In genomic region chr11:66012946-66013761, GRCh38 we compare ENCODE assay signal across 1 cellular context.
TF ChIP-seq lines count a peak whose summit lies in the region.

No MANE protein-coding gene starts in this region.

TF ChIP-seq in K562, 482 proteins besides CTCF, POLR2A, EP300 and RAD21 (continued from another document and continues in another):
- TF ChIP-seq RERE (CRISPR knock-in tag; IDR thresholded peaks at IDR 0.05; ENCODE audit: borderline replicate concordance): no peak
- no peak for TF ChIP-seq NR2F6 (CRISPR knock-in tag; IDR thresholded peaks at IDR 0.05)
- TF ChIP-seq ZNF639 (CRISPR knock-in tag; conservative IDR thresholded peaks at IDR 0.05 in 1 of 2, IDR thresholded peaks at IDR 0.05 in 1 of 2): no peak
- no peak for TF ChIP-seq CBFB (CRISPR knock-in tag; IDR thresholded peaks at IDR 0.05)
- no peak for TF ChIP-seq TSHZ1 (CRISPR knock-in tag; IDR thresholded peaks at IDR 0.05)
- no peak for TF ChIP-seq ZNF436 (CRISPR knock-in tag; IDR thresholded peaks at IDR 0.05)
- no peak for TF ChIP-seq PHB (CRISPR knock-in tag; IDR thresholded peaks at IDR 0.05)
- TF ChIP-seq PBX2 (CRISPR knock-in tag; IDR thresholded peaks at IDR 0.05; ENCODE audit: low read depth): no peak
- TF ChIP-seq PBX2 (tag; conservative IDR thresholded peaks at IDR 0.05; ENCODE audit: low read depth): no peak
- no peak for TF ChIP-seq ZBTB33 (CRISPR knock-in tag; IDR thresholded peaks at IDR 0.05)
- no peak for TF ChIP-seq KLF13 (tag; IDR thresholded peaks at IDR 0.05; ENCODE audit: borderline replicate concordance, low read depth)
- TF ChIP-seq HMG20B (CRISPR knock-in tag; IDR thresholded peaks at IDR 0.05): no peak
- no peak for TF ChIP-seq HNRNPH1 (optimal IDR thresholded peaks at IDR 0.05; ENCODE audit: low read depth, low read length)
- TF ChIP-seq HDAC3 (IDR thresholded peaks at IDR 0.05; ENCODE audit: borderline replicate concordance, partially characterized antibody): no peak
- TF ChIP-seq ZNF778 (CRISPR knock-in tag; IDR thresholded peaks at IDR 0.05): no peak
- peak; percentile 43; the same call in 1 of the 2 replicates for TF ChIP-seq TEAD4 (IDR thresholded peaks at IDR 0.05; ENCODE audit: low read length)
- TF ChIP-seq TEAD4 (CRISPR knock-in tag; IDR thresholded peaks at IDR 0.05; ENCODE audit: borderline replicate concordance): 0 out of 2 replicates have a peak, but pooled peaks have one; percentile 72
- no peak for TF ChIP-seq SMC3 (conservative IDR thresholded peaks at IDR 0.05; ENCODE audit: insufficient read depth, low read depth, low read length)
- no peak for TF ChIP-seq BDP1 (IDR thresholded peaks at IDR 0.05; ENCODE audit: insufficient read depth, insufficient read length)
- TF ChIP-seq HINFP (tag; conservative IDR thresholded peaks at IDR 0.05; ENCODE audit: low read depth): no peak
- TF ChIP-seq HIVEP1 (CRISPR knock-in tag; IDR thresholded peaks at IDR 0.05): no peak
- no peak for TF ChIP-seq SETDB1 (IDR thresholded peaks at IDR 0.05; ENCODE audit: low read length)
- no peak for TF ChIP-seq RHOXF2B (CRISPR knock-in tag; conservative IDR thresholded peaks at IDR 0.05)
- no peak for TF ChIP-seq MLX (CRISPR knock-in tag; conservative IDR thresholded peaks at IDR 0.05)
